9 cellular contexts compared by ENCODE assay signal in genomic region chr5:39209924-39210323, GRCh38. TPM values are rescaled to one million over a fixed set of nuclear protein-coding genes. Genes with fewer than 3 reads are reported as not detected.
DNase-seq lines count a peak whose midpoint lies in the region; ATAC-seq and TF ChIP-seq lines count a peak whose summit lies in the region.
"Had no signal": no experiment of that assay in that cellular context is flagged by ENCODE, and none has a peak within 500 bp of the region (broad histone marks: within the 10 kb centered on the region; RNA-seq: fewer than 3 reads in every experiment).

No MANE protein-coding gene starts in this region.

- peak; percentile 72 for ATAC-seq in GM21825 (IDR thresholded peaks at IDR 0.05; ENCODE audit: unreplicated experiment)
- ATAC-seq in GM18861 (IDR thresholded peaks at IDR 0.05; ENCODE audit: unreplicated experiment), result no peak
- no peak for ATAC-seq in HG02588 (IDR thresholded peaks at IDR 0.05; ENCODE audit: unreplicated experiment)

- H3K27ac Mint-ChIP-seq in activated naive CD8-positive, alpha-beta T cell, result peak overlapping the region; percentile 99
- no peak overlapping the region for H3K27ac Mint-ChIP-seq in Calu3 (ENCODE audit: unreplicated experiment)

- DNase-seq in T-helper 9 cell (peak; percentile 68), Calu3 (no peak), DMS53 (lab: John Stamatoyannopoulos, UW) (no peak)
- DNase-seq in stimulated activated CD8-positive, alpha-beta memory T cell treated with anti-CD3 and anti-CD28 coated beads, Interleukin-15, amount 100 ng/mL, for 4 hours (ENCODE audit: low read depth in 2 of 2), result peak; percentile 52 to 59

- H3K9me3 Mint-ChIP-seq in activated naive CD8-positive, alpha-beta T cell (ENCODE audit: low read depth), result peaks cover 4% of the 10 kb centered on the region
- H3K9me3 Mint-ChIP-seq in Calu3 (ENCODE audit: low read depth, unreplicated experiment), result no peaks in the 10 kb centered on the region
- H3K9me3 Mint-ChIP-seq: IgD-negative memory B cell had no signal

- peaks cover 4% of the 10 kb centered on the region for H3K36me3 Mint-ChIP-seq in activated naive CD8-positive, alpha-beta T cell
- no peaks in the 10 kb centered on the region for H3K36me3 Mint-ChIP-seq in Calu3 (ENCODE audit: insufficient read depth, unreplicated experiment)
- H3K36me3 Mint-ChIP-seq: IgD-negative memory B cell had no signal

- peaks cover 98% of the 10 kb centered on the region for H3K4me1 Mint-ChIP-seq in activated naive CD8-positive, alpha-beta T cell (ENCODE audit: low read depth)
- H3K4me1 Mint-ChIP-seq in Calu3 (ENCODE audit: low read depth, unreplicated experiment), result no peaks in the 10 kb centered on the region

- BruUV-seq in Calu3 (replicated peaks; lab: Mats Ljungman, UMichigan), result no TSS peak

- TF ChIP-seq CTCF in Calu3 (IDR thresholded peaks at IDR 0.05; ENCODE audit: unreplicated experiment), result no peak

- peak overlapping the region; percentile 85 for H3K4me3 Mint-ChIP-seq in activated naive CD8-positive, alpha-beta T cell
- no peak overlapping the region for H3K4me3 Mint-ChIP-seq in Calu3 (ENCODE audit: low read depth, unreplicated experiment)

- no peaks in the 10 kb centered on the region for H3K27me3 Mint-ChIP-seq in activated naive CD8-positive, alpha-beta T cell
- H3K27me3 Mint-ChIP-seq in Calu3 (ENCODE audit: unreplicated experiment), result no peaks in the 10 kb centered on the region

- CTCF ChIA-PET in Calu3 (lab: Charles Lee), result no interaction called here

- intact Hi-C loops in Calu3 (cut with micrococcal nuclease; ENCODE audit: unreplicated experiment), result loop anchor here (10.0 kb wide), 1 partner anchor 215 kb away; the partner anchor contains the start of gene DAB2

RNA-seq across cellular contexts. Expression of gene FYB1, which starts 9.4 kb away (rescaled TPM):
- total RNA-seq in Calu3 (2022), result 30.8 and 42.8 TPM in 2 replicates

Comparison
In these comparisons a context has a peak if more than half of its experiments do, and no peak if none do; other contexts are left out.
1. DNase-seq: peak in T-helper 9 cell (single experiment) and stimulated activated CD8-positive, alpha-beta memory T cell treated with anti-CD3 and anti-CD28 coated beads, Interleukin-15, amount 100 ng/mL, for 4 hours (2 of 2); none in Calu3 (single experiment) and DMS53 (single experiment).